Comparison of ENCODE assay signal across 8 cellular contexts in genomic region chr11:104761511-104761910, GRCh38.
"Had no signal": no experiment of that assay in that cellular context is flagged by ENCODE, and none has a peak within 500 bp of the region (broad histone marks: within the 10 kb centered on the region; RNA-seq: fewer than 3 reads in every experiment).

No MANE protein-coding gene starts in this region.

- ATAC-seq: GM12878 had no signal

- FAIRE-seq: G401.6, GM12878, GM12891, GM12892, GM18507, GM19239 had no signal

- H3K4me3 ChIP-seq: GM12878 had no signal

- DNase-seq: GDM1, GF-D8 had no signal
